In the genomic region with DNA sequence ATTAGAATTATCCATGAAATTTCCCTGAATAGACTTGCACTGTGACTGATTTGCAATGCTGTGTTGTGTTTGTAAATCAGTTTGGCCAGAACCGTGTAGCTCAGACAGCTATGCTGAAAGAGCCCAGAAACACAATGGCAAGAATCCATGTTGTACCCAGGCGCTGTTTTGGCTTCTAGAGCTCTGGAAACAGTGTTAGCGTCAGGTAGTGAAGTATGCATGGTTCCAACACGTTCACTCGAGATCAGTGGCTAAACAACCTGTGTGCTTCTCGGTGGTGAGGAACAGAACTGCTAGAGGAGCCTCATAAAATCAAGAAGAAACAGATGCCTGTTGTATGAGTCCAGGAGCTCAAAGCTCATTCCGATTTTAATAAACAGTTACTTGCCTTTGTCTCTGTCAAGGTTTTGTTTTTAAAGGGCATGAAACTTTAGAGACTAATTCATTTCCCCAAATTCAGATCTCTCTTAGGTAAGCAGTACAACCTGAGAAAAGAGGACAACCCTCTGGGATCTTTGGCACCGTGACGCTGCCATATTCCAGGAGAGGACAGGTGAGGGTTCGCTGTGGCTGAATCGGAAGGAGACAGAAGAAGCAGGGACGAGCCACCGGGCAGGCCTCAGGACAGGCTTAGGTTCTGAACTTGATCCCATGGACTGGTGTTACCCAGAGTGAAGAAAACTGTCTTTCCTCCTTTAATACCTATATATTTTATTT, we compare ENCODE assay signal across 8 cellular contexts. TPM values are rescaled to one million over a fixed set of nuclear protein-coding genes. Genes with fewer than 3 reads are reported as not detected.
DNase-seq lines count a peak whose midpoint lies in the region; ATAC-seq and TF ChIP-seq lines count a peak whose summit lies in the region.

No MANE protein-coding gene starts in this region.

- no peaks in the 10 kb centered on the region; the same call in 1 of the 2 replicates for H3K27me3 ChIP-seq in IMR-90 (ENCODE audit: control insufficient read depth, insufficient read depth, low read length)
- no peaks in the 10 kb centered on the region for H3K27me3 ChIP-seq in muscle layer of colon (ENCODE audit: control insufficient read depth in 1 of 2, insufficient read depth in 2 of 2, low read length in 2 of 2)

- H4K8ac ChIP-seq in IMR-90 (ENCODE audit: low read depth in 2 of 2, low read length in 2 of 2), result no peak overlapping the region

- no peak overlapping the region for H4K91ac ChIP-seq in IMR-90 (ENCODE audit: insufficient read depth, low read depth, low read length)

- H4K5ac ChIP-seq in IMR-90 (ENCODE audit: low read depth, low read length), result no peak overlapping the region

- H3K4me3 ChIP-seq in IMR-90 (ENCODE audit: insufficient read depth, low read depth, low read length) (no peak overlapping the region), muscle layer of colon (ENCODE audit: low read depth in 1 of 2, low read length in 2 of 2) (peak overlapping the region; percentile 61 to 65)

- H2AK9ac ChIP-seq in IMR-90 (replicated peaks; ENCODE audit: low read depth, low read length, poor library complexity), result peak overlapping the region; percentile 61

- H3K36me3 ChIP-seq in IMR-90 (ENCODE audit: control insufficient read depth, insufficient read depth, low read length), result peaks cover 6% of the 10 kb centered on the region; the same call in 1 of the 2 replicates
- peaks cover 5% of the 10 kb centered on the region for H3K36me3 ChIP-seq in muscle layer of colon (ENCODE audit: insufficient read depth, low read length)

- TF ChIP-seq RAD21 in IMR-90 (IDR thresholded peaks at IDR 0.05; ENCODE audit: low read length), result no peak

- dilution Hi-C loops in IMR-90 (cut with HindIII; ENCODE audit: low sequenced_read_pairs, unreplicated experiment), result no loop called here

- no peak overlapping the region for H3K4ac ChIP-seq in IMR-90 (ENCODE audit: low read depth, low read length)

- ATAC-seq in IMR-90 (ENCODE audit: low read depth), result no peak
- no peak for ATAC-seq in activated naive CD8-positive, alpha-beta T cell treated with anti-CD3 and anti-CD28 coated beads, Interleukin-2, amount 50 U/mL, for 24 hours
- ATAC-seq in HG02642 (IDR thresholded peaks at IDR 0.05; ENCODE audit: poor library complexity, unreplicated experiment), result no peak
- no peak for ATAC-seq in HG02798 (IDR thresholded peaks at IDR 0.05; ENCODE audit: poor library complexity, unreplicated experiment)
- no peak for ATAC-seq in HG03469 (IDR thresholded peaks at IDR 0.05; ENCODE audit: unreplicated experiment)

- POLR2A ChIA-PET in IMR-90 (lab: Charles Lee; ENCODE audit: unreplicated experiment), result interaction anchor here (0.6 kb wide), 1 partner anchor 238 kb away, joined by 6 read pairs; no protein-coding TSS in a partner anchor

- H2BK5ac ChIP-seq in IMR-90 (ENCODE audit: low read depth, low read length, poor library complexity, severe bottlenecking), result no peak overlapping the region

- H4K20me1 ChIP-seq in IMR-90 (ENCODE audit: insufficient read depth, low read length), result no peaks in the 10 kb centered on the region

- H3K9me3 ChIP-seq in IMR-90 (ENCODE audit: control insufficient read depth, insufficient read depth, low read length) (no peaks in the 10 kb centered on the region), muscle layer of colon (ENCODE audit: low read length) (no peaks in the 10 kb centered on the region)

- no peak overlapping the region for H2BK120ac ChIP-seq in IMR-90 (ENCODE audit: low read depth, low read length)

- peaks cover 4% of the 10 kb centered on the region for H3K27me3 Mint-ChIP-seq in activated naive CD8-positive, alpha-beta T cell treated with anti-CD3 and anti-CD28 coated beads, Interleukin-2, amount 50 U/mL, for 24 hours

- H3K4me1 Mint-ChIP-seq in activated naive CD8-positive, alpha-beta T cell treated with anti-CD3 and anti-CD28 coated beads, Interleukin-2, amount 50 U/mL, for 24 hours, result peaks cover 11% of the 10 kb centered on the region

- DNase-seq in COLO668 (lab: John Stamatoyannopoulos, UW; ENCODE audit: unreplicated experiment) (peak; percentile 27), IMR-90 (no peak), GM19238 (ENCODE audit: insufficient read length, low spot score) (no peak)
- no peak for DNase-seq in activated naive CD8-positive, alpha-beta T cell treated with anti-CD3 and anti-CD28 coated beads, Interleukin-2, amount 50 U/mL, for 24 hours

- H3K79me1 ChIP-seq in IMR-90 (ENCODE audit: low read depth in 1 of 2, low read length in 2 of 2), result no peaks in the 10 kb centered on the region; a peak in 2 of 4 replicates

- peak overlapping the region; percentile 30; the same call in 1 of the 2 replicates for H2AK5ac ChIP-seq in IMR-90 (ENCODE audit: low read depth, low read length)

- BruUV-seq in IMR-90 (replicated peaks; lab: Mats Ljungman, UMichigan), result no TSS peak

- WGBS in IMR-90 (ENCODE audit: extremely low coverage in 2 of 2, insufficient read length in 1 of 2), 2 experiments, result 67% methylated on average over 6 of the region's 13 CpGs; no CpG with 5 or more reads in 1 of the 2 experiments

- no peak for TF ChIP-seq POLR2A in IMR-90 (IDR thresholded peaks at IDR 0.05; ENCODE audit: low read depth, low read length)

- H3K4me2 ChIP-seq in IMR-90 (ENCODE audit: low read depth, low read length), result no peak overlapping the region

- peak overlapping the region; percentile 65 for H3K27ac Mint-ChIP-seq in activated naive CD8-positive, alpha-beta T cell treated with anti-CD3 and anti-CD28 coated beads, Interleukin-2, amount 50 U/mL, for 24 hours

- CTCF ChIA-PET in IMR-90 (lab: Yijun Ruan, JAX), result interaction anchor here (1.6 kb wide), 2 partner anchors 44 to 444 kb away, joined by 3 to 11 read pairs; partner anchors contain the start of gene GORASP2

- in situ Hi-C loops in IMR-90 (cut with MboI; ENCODE audit: low sequenced_read_pairs), result loop anchor here (5.0 to 10.0 kb wide), 2 partner anchors 182 to 445 kb away; no protein-coding TSS in a partner anchor

- H3K23ac ChIP-seq in IMR-90 (ENCODE audit: low read depth, low read length), result no peak overlapping the region

- H2BK15ac ChIP-seq in IMR-90 (ENCODE audit: low read depth, low read length), result no peak overlapping the region

- H3K4me1 ChIP-seq in IMR-90 (ENCODE audit: control insufficient read depth, insufficient read depth, low read length) (peaks cover 4% of the 10 kb centered on the region), muscle layer of colon (ENCODE audit: insufficient read depth, low read length) (peaks cover 18% of the 10 kb centered on the region)

- H3K9me3 Mint-ChIP-seq in activated naive CD8-positive, alpha-beta T cell treated with anti-CD3 and anti-CD28 coated beads, Interleukin-2, amount 50 U/mL, for 24 hours, result no peaks in the 10 kb centered on the region

- peak overlapping the region; percentile 70 for H3K4me3 Mint-ChIP-seq in activated naive CD8-positive, alpha-beta T cell treated with anti-CD3 and anti-CD28 coated beads, Interleukin-2, amount 50 U/mL, for 24 hours

- no peaks in the 10 kb centered on the region for H3K9me1 ChIP-seq in IMR-90 (ENCODE audit: insufficient read depth, low read length)

- H3K36me3 Mint-ChIP-seq in activated naive CD8-positive, alpha-beta T cell treated with anti-CD3 and anti-CD28 coated beads, Interleukin-2, amount 50 U/mL, for 24 hours (ENCODE audit: low read depth), result peaks cover 3% of the 10 kb centered on the region

- H2BK20ac ChIP-seq in IMR-90 (ENCODE audit: low read depth, low read length), result no peak overlapping the region

- H3K14ac ChIP-seq in IMR-90 (replicated peaks; ENCODE audit: low read depth, low read length), result no peak overlapping the region

- H3K9ac ChIP-seq in IMR-90 (ENCODE audit: low read depth, low read length) (no peak overlapping the region), muscle layer of colon (ENCODE audit: low read length) (no peak overlapping the region)

- peak overlapping the region; percentile 74 for H2AFZ ChIP-seq in IMR-90 (replicated peaks; ENCODE audit: low read length, poor library complexity)

- H3K27ac ChIP-seq in IMR-90 (ENCODE audit: insufficient read depth, low read length) (no peak overlapping the region), muscle layer of colon (ENCODE audit: low read depth, low read length) (peak overlapping the region; percentile 63)

- intact Hi-C loops in IMR-90 (cut with micrococcal nuclease), result loop anchor here (1.0 to 10.0 kb wide), 7 partner anchors 187 to 1492 kb away; partner anchors contain the start of genes CYBRD1 and DCAF17

- H3K56ac ChIP-seq in IMR-90 (ENCODE audit: extremely low read depth, insufficient read depth, low read length), result no peak overlapping the region

- TF ChIP-seq CTCF in IMR-90 (conservative IDR thresholded peaks at IDR 0.05; ENCODE audit: low read depth, low read length), result no peak

- H3K18ac ChIP-seq in IMR-90 (ENCODE audit: low read depth, low read length), result no peak overlapping the region

TF ChIP-seq in IMR-90, 13 proteins besides CTCF, POLR2A, EP300 and RAD21 (continues in another document):
- TF ChIP-seq CHD1 (IDR thresholded peaks at IDR 0.05; ENCODE audit: low read depth, low read length), result no peak
- TF ChIP-seq NFE2L2 (IDR thresholded peaks at IDR 0.05; ENCODE audit: low read depth, low read length), result no peak
- TF ChIP-seq MAZ (IDR thresholded peaks at IDR 0.05; ENCODE audit: borderline replicate concordance, low read depth, low read length), result no peak
- TF ChIP-seq MXI1 (IDR thresholded peaks at IDR 0.05; ENCODE audit: borderline replicate concordance, low read depth, low read length), result no peak
- no peak for TF ChIP-seq MAFK (IDR thresholded peaks at IDR 0.05; ENCODE audit: low read depth, low read length)
- no peak for TF ChIP-seq RFX5 (IDR thresholded peaks at IDR 0.05; ENCODE audit: low read depth, low read length)
- TF ChIP-seq, protein P1, sequence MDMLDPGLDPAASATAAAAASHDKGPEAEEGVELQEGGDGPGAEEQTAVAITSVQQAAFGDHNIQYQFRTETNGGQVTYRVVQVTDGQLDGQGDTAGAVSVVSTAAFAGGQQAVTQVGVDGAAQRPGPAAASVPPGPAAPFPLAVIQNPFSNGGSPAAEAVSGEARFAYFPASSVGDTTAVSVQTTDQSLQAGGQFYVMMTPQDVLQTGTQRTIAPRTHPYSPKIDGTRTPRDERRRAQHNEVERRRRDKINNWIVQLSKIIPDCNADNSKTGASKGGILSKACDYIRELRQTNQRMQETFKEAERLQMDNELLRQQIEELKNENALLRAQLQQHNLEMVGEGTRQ (IDR thresholded peaks at IDR 0.05; ENCODE audit: low read depth, low read length), result no peak
- no peak for TF ChIP-seq CEBPB (IDR thresholded peaks at IDR 0.05; ENCODE audit: low read depth, low read length)
- TF ChIP-seq SMC3 (IDR thresholded peaks at IDR 0.05; ENCODE audit: low read depth, low read length), result no peak

RNA-seq across cellular contexts. Expression of gene GORASP2, which starts 43.6 kb away (rescaled TPM):
- 53.1 and 60.5 TPM in 2 replicates for total RNA-seq in IMR-90 (2012; rRNA removed)
- polyA plus RNA-seq in IMR-90 (2012; rRNA removed), result 156 and 167 TPM in 2 replicates
- polyA plus RNA-seq in IMR-90 (2012; cell fraction: cytosol; rRNA removed), result 77.9 and 161 TPM in 2 replicates
- polyA plus RNA-seq in IMR-90 (2012; cell fraction: nucleus; rRNA removed; ENCODE audit: low replicate concordance), result 103 and 153 TPM in 2 replicates
